ENCODE assay signal across 1 cellular context in the genomic region with DNA sequence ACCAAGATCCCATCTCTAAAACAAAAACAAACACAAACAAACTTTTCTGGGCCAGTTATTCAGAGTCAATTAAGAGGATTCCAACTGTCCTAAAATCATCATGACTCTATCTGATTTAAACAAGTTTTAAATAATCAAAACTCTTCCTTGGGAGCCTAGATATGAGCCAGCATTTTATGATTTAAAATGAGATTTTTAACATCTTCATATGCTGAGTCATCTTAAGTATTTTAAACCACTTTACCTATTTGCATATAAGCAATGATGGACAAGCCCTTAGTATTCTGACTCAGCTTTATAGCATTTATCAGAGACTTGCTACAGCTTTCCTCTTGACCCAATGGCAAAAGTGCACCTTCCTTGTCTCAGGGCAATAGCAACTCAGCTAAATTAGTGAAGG.
TF ChIP-seq lines count a peak whose summit lies in the region.

No MANE protein-coding gene starts in this region.

TF ChIP-seq in K562, 482 proteins besides CTCF, POLR2A, EP300 and RAD21:
- TF ChIP-seq, protein P1, sequence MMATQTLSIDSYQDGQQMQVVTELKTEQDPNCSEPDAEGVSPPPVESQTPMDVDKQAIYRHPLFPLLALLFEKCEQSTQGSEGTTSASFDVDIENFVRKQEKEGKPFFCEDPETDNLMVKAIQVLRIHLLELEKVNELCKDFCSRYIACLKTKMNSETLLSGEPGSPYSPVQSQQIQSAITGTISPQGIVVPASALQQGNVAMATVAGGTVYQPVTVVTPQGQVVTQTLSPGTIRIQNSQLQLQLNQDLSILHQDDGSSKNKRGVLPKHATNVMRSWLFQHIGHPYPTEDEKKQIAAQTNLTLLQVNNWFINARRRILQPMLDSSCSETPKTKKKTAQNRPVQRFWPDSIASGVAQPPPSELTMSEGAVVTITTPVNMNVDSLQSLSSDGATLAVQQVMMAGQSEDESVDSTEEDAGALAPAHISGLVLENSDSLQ (IDR thresholded peaks at IDR 0.05): 0 out of 2 replicates have a peak, but pooled peaks have one; percentile 24
- TF ChIP-seq, protein P2, sequence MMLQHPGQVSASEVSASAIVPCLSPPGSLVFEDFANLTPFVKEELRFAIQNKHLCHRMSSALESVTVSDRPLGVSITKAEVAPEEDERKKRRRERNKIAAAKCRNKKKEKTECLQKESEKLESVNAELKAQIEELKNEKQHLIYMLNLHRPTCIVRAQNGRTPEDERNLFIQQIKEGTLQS (IDR thresholded peaks at IDR 0.05): no peak
- TF ChIP-seq, protein P2 (CRISPR knock-in tag; conservative IDR thresholded peaks at IDR 0.05): no peak
- peak; percentile 57; the same call in 1 of the 2 replicates for TF ChIP-seq NFE2L1 (tag; IDR thresholded peaks at IDR 0.05; ENCODE audit: borderline replicate concordance, low read depth)
- TF ChIP-seq FOXJ3 (CRISPR knock-in tag; IDR thresholded peaks at IDR 0.05): no peak
- peak; percentile 87 for TF ChIP-seq MAFG (tag; conservative IDR thresholded peaks at IDR 0.05)
- TF ChIP-seq RBFOX2 (IDR thresholded peaks at IDR 0.05; ENCODE audit: low read depth, low read length): no peak
- peak; percentile 76; the same call in 1 of the 2 replicates for TF ChIP-seq MAFF (IDR thresholded peaks at IDR 0.05; ENCODE audit: low read length)
- TF ChIP-seq NFE2 (IDR thresholded peaks at IDR 0.05; ENCODE audit: low read depth): peak; percentile 50; the same call in 1 of the 2 replicates
- no peak for TF ChIP-seq RBM14 (IDR thresholded peaks at IDR 0.05; ENCODE audit: borderline replicate concordance, insufficient read depth, low read depth, low read length)
- TF ChIP-seq ZNF668 (CRISPR knock-in tag; IDR thresholded peaks at IDR 0.05): no peak
- TF ChIP-seq CBX5 (IDR thresholded peaks at IDR 0.05; ENCODE audit: borderline replicate concordance, low read depth): no peak
- TF ChIP-seq ETV1 (tag; conservative IDR thresholded peaks at IDR 0.05; ENCODE audit: low read depth): no peak
- no peak for TF ChIP-seq NUFIP1 (IDR thresholded peaks at IDR 0.05; ENCODE audit: partially characterized antibody)
- TF ChIP-seq C11orf30 (IDR thresholded peaks at IDR 0.05; ENCODE audit: low read depth): peak; percentile 83
- TF ChIP-seq ZNF143 (CRISPR knock-in tag; IDR thresholded peaks at IDR 0.05): no peak
- TF ChIP-seq MAFK (IDR thresholded peaks at IDR 0.05; ENCODE audit: low read length): peak; percentile 58; the same call in 1 of the 2 replicates
- peak; percentile 94 for TF ChIP-seq ZNF316 (IDR thresholded peaks at IDR 0.05)
- peak; percentile 81 for TF ChIP-seq BACH1 (tag; IDR thresholded peaks at IDR 0.05)
- no peak for TF ChIP-seq NFXL1 (CRISPR knock-in tag; IDR thresholded peaks at IDR 0.05)
